In genomic region chr12:62933871-62934798, GRCh38 we compare ENCODE assay signal across 8 cellular contexts. TPM values are rescaled to one million over a fixed set of nuclear protein-coding genes. Genes with fewer than 3 reads are reported as not detected.
A peak's percentile ranks its signal among the peaks of the same experiment; 100 is the strongest.
DNase-seq lines count a peak whose midpoint lies in the region; ATAC-seq and TF ChIP-seq lines count a peak whose summit lies in the region.

No MANE protein-coding gene starts in this region.

- peak; percentile 89 for DNase-seq in DMS53 (lab: John Stamatoyannopoulos, UW)
- peak; percentile 12 for DNase-seq in RWPE1 (ENCODE audit: low spot score)
- DNase-seq in coronary artery (ENCODE audit: low spot score) = peak; percentile 74
- DNase-seq in right lobe of liver = peak; percentile 55 to 74 (median 64)
- DNase-seq in NCI-H1694 (lab: John Stamatoyannopoulos, UW) = no peak

- peak overlapping the region; percentile 59 to 71 (median 63) for H3K9ac ChIP-seq in subcutaneous abdominal adipose tissue (ENCODE audit: low read length in 5 of 5)

- intact Hi-C loops in right lobe of liver (cut with DNase I) = no loop called here

- H3K36me3 ChIP-seq in right lobe of liver (no peaks in the 10 kb centered on the region), subcutaneous abdominal adipose tissue (ENCODE audit: control insufficient read depth in 5 of 5, insufficient read depth in 5 of 5, low read length in 5 of 5) (no peaks in the 10 kb centered on the region)

- ATAC-seq in GM19324 (IDR thresholded peaks at IDR 0.05; ENCODE audit: low FRiP score, unreplicated experiment) (peak; percentile 59), HG03378 (IDR thresholded peaks at IDR 0.05; ENCODE audit: unreplicated experiment) (peak; percentile 53), right lobe of liver (peak; percentile 55 to 63 (median 58))

- TF ChIP-seq CTCF in RWPE1 (conservative IDR thresholded peaks at IDR 0.05; ENCODE audit: low read depth) = no peak
- no peak for TF ChIP-seq CTCF in coronary artery (IDR thresholded peaks at IDR 0.05)
- TF ChIP-seq CTCF in right lobe of liver (IDR thresholded peaks at IDR 0.05) = no peak

- H3K27me3 ChIP-seq in right lobe of liver = no peaks in the 10 kb centered on the region
- no peaks in the 10 kb centered on the region for H3K27me3 ChIP-seq in subcutaneous abdominal adipose tissue (ENCODE audit: control insufficient read depth in 5 of 5, insufficient read depth in 4 of 5, low read length in 5 of 5)

- H3K9me3 ChIP-seq in right lobe of liver = no peaks in the 10 kb centered on the region
- no peaks in the 10 kb centered on the region for H3K9me3 ChIP-seq in subcutaneous abdominal adipose tissue (ENCODE audit: control insufficient read depth in 5 of 5, low read length in 5 of 5)

- peak overlapping the region; percentile 73 for H3K4me3 ChIP-seq in coronary artery
- peak overlapping the region; percentile 82 to 89 (median 87) for H3K4me3 ChIP-seq in right lobe of liver
- peak overlapping the region; percentile 75 to 95 (median 84) for H3K4me3 ChIP-seq in subcutaneous abdominal adipose tissue (ENCODE audit: low read depth in 1 of 5, low read length in 5 of 5)

- TF ChIP-seq POLR2A in right lobe of liver (IDR thresholded peaks at IDR 0.05) = no peak

- CTCF ChIA-PET in RWPE1 (lab: Yijun Ruan, JAX) = interaction anchor here (0.6 to 1.1 kb wide), 5 partner anchors 16 to 1328 kb away, joined by 3 to 4 read pairs (median 3); no protein-coding TSS in a partner anchor

- H3K4me1 ChIP-seq in right lobe of liver (peaks cover 0 to 6% (median 0%) of the 10 kb centered on the region in 4 donors), subcutaneous abdominal adipose tissue (ENCODE audit: control insufficient read depth in 5 of 5, insufficient read depth in 5 of 5, low read length in 5 of 5) (peaks cover 3 to 29% (median 21%) of the 10 kb centered on the region in 5 donors)

- no peak overlapping the region for H3K27ac ChIP-seq in RWPE1
- peak overlapping the region; percentile 38 to 79 for H3K27ac ChIP-seq in coronary artery
- peak overlapping the region; percentile 45 to 65 (median 48) for H3K27ac ChIP-seq in right lobe of liver
- peak overlapping the region; percentile 54 for H3K27ac ChIP-seq in subcutaneous abdominal adipose tissue (ENCODE audit: low read depth, low read length)

- 0% methylated on average over 43 of the region's 65 CpGs for WGBS in right lobe of liver (ENCODE audit: insufficient coverage, low coverage, low lambda C conversion rate, missing lambda C conversion rate)

- POLR2A ChIA-PET in RWPE1 (lab: Yijun Ruan, JAX; ENCODE audit: low non-redundant PET) = no interaction called here

RNA-seq across cellular contexts. Expression of gene PPM1H, which starts 0.8 kb away (rescaled TPM):
- 1 to 10 TPM; 3.8 to 9.2 (median 6.5) TPM for total RNA-seq in right lobe of liver
